Comparison of ENCODE assay signal across 15 cellular contexts in genomic region chr3:175274474-175275218, GRCh38.
DNase-seq lines count a peak whose midpoint lies in the region; ATAC-seq and TF ChIP-seq lines count a peak whose summit lies in the region.
"Had no signal": no experiment of that assay in that cellular context is flagged by ENCODE, and none has a peak within 500 bp of the region (broad histone marks: within the 10 kb centered on the region; RNA-seq: fewer than 3 reads in every experiment).

No MANE protein-coding gene starts in this region.

- TF ChIP-seq CTCF in PC-3 (conservative IDR thresholded peaks at IDR 0.05; ENCODE audit: low read depth, low read length): no peak

- H3K4me1 ChIP-seq in PC-3 (ENCODE audit: insufficient read depth, low read length) (peaks cover 7% of the 10 kb centered on the region; the same call in 1 of the 2 replicates), aorta (ENCODE audit: control insufficient read depth in 1 of 2, insufficient read depth in 2 of 2, low read length in 2 of 2) (peaks cover 2 to 4% of the 10 kb centered on the region in 2 donors)
- H3K4me1 ChIP-seq: suprapubic skin had no signal

- intact Hi-C loops in PC-3 (cut with micrococcal nuclease) (no loop called here), aorta (cut with DNase I) (no loop called here), left ventricle myocardium superior (cut with micrococcal nuclease) (no loop called here)

- peak; percentile 15 for DNase-seq in PC-3
- no peak for DNase-seq in nucleus accumbens (lab: John Stamatoyannopoulos, UW)
- DNase-seq in aorta: no peak
- no peak for DNase-seq in inferior parietal cortex (ENCODE audit: extremely low spot score)
- no peak for DNase-seq in left ventricle myocardium superior
- DNase-seq: activated CD4-positive, alpha-beta memory T cell treated with anti-CD3 and anti-CD28 coated beads for 36 hours; activated naive CD4-positive, alpha-beta T cell treated with Interleukin-2 at 50 U/mL for 16 hours; NCI-H1092 treated with DMSO at 0.1 percent for 48 hours; right cardiac atrium; T-helper 17 cell had no signal

- H3K9me3 ChIP-seq in PC-3 (ENCODE audit: low read length): no peaks in the 10 kb centered on the region
- no peaks in the 10 kb centered on the region for H3K9me3 ChIP-seq in aorta (ENCODE audit: control insufficient read depth, low read length)
- H3K9me3 ChIP-seq: HAP-1, suprapubic skin had no signal

- no peaks in the 10 kb centered on the region for H3K9me2 ChIP-seq in PC-3 (replicated peaks; ENCODE audit: low read length)

- CTCF ChIA-PET in PC-3 (lab: Charles Lee): no interaction called here

- no peaks in the 10 kb centered on the region for H3K79me2 ChIP-seq in PC-3 (ENCODE audit: low read length)

- no peak overlapping the region for H3K27ac ChIP-seq in PC-3 (ENCODE audit: low read length)
- H3K27ac ChIP-seq in aorta (ENCODE audit: low read depth in 1 of 2, low read length in 2 of 2): no peak overlapping the region
- H3K27ac ChIP-seq: suprapubic skin had no signal

- H3K4me3 ChIP-seq in PC-3 (ENCODE audit: low read length): no peak overlapping the region
- no peak overlapping the region for H3K4me3 ChIP-seq in aorta (ENCODE audit: low read length in 2 of 2)
- H3K4me3 ChIP-seq: HAP-1, suprapubic skin had no signal

- H3K4me2 ChIP-seq in PC-3 (ENCODE audit: low read length): no peak overlapping the region

- BruUV-seq in PC-3 (replicated peaks; lab: Mats Ljungman, UMichigan): no TSS peak

- H3K36me3 ChIP-seq in PC-3 (ENCODE audit: low read depth, low read length) (no peaks in the 10 kb centered on the region), aorta (ENCODE audit: control insufficient read depth in 1 of 2, insufficient read depth in 2 of 2, low read length in 1 of 2) (no peaks in the 10 kb centered on the region)
- H3K36me3 ChIP-seq: HAP-1, suprapubic skin had no signal

- POLR2A ChIA-PET in PC-3 (lab: Charles Lee; ENCODE audit: unreplicated experiment): interaction anchor here (0.5 to 0.6 kb wide), 2 partner anchors 168 to 191 kb away, joined by 3 to 4 read pairs; no protein-coding TSS in a partner anchor

- H3F3A ChIP-seq in PC-3 (ENCODE audit: low read length, unreplicated experiment): no peaks in the 10 kb centered on the region

- WGBS in aorta, 2 donors: 64 to 66% methylated on average over 1 of the region's 1 CpG

- H2AFZ ChIP-seq in PC-3 (ENCODE audit: low read length): no peak overlapping the region

- ATAC-seq in GM18499 (IDR thresholded peaks at IDR 0.05; ENCODE audit: insufficient read depth, unreplicated experiment): peak; percentile 35
- ATAC-seq in GM19395 (IDR thresholded peaks at IDR 0.05; ENCODE audit: unreplicated experiment): peak; percentile 41
- peak; percentile 56 for ATAC-seq in HG03135 (IDR thresholded peaks at IDR 0.05; ENCODE audit: unreplicated experiment)
- ATAC-seq in PC-3: peak; percentile 43
- no peak for ATAC-seq in aorta (ENCODE audit: low FRiP score)
- no peak for ATAC-seq in left ventricle myocardium superior
- ATAC-seq: right cardiac atrium, T-helper 17 cell had no signal

- H4K20me1 ChIP-seq in PC-3 (ENCODE audit: low read length): no peaks in the 10 kb centered on the region

- H3K27me3 ChIP-seq in PC-3 (ENCODE audit: low read length): no peaks in the 10 kb centered on the region
- H3K27me3 ChIP-seq in aorta (ENCODE audit: control insufficient read depth in 1 of 2, insufficient read depth in 2 of 2, low read length in 1 of 2): no peaks in the 10 kb centered on the region
- H3K27me3 ChIP-seq: suprapubic skin had no signal

- no peak overlapping the region for H3K9ac ChIP-seq in PC-3 (ENCODE audit: low read length)

Comparison
In these comparisons a context has a peak if more than half of its experiments do, and no peak if none do; other contexts are left out.
1. ATAC-seq: peak in GM18499 (single experiment), GM19395 (single experiment), HG03135 (single experiment) and PC-3 (single experiment); none in aorta (single experiment) and left ventricle myocardium superior (single experiment).